1 cellular context compared by ENCODE assay signal in genomic region chr15:83983634-83984458, GRCh38.
TF ChIP-seq lines count a peak whose summit lies in the region.

No MANE protein-coding gene starts in this region.

TF ChIP-seq in GM12878, 131 proteins besides CTCF, POLR2A, EP300 and RAD21 (continued from another document):
- TF ChIP-seq, protein P1, sequence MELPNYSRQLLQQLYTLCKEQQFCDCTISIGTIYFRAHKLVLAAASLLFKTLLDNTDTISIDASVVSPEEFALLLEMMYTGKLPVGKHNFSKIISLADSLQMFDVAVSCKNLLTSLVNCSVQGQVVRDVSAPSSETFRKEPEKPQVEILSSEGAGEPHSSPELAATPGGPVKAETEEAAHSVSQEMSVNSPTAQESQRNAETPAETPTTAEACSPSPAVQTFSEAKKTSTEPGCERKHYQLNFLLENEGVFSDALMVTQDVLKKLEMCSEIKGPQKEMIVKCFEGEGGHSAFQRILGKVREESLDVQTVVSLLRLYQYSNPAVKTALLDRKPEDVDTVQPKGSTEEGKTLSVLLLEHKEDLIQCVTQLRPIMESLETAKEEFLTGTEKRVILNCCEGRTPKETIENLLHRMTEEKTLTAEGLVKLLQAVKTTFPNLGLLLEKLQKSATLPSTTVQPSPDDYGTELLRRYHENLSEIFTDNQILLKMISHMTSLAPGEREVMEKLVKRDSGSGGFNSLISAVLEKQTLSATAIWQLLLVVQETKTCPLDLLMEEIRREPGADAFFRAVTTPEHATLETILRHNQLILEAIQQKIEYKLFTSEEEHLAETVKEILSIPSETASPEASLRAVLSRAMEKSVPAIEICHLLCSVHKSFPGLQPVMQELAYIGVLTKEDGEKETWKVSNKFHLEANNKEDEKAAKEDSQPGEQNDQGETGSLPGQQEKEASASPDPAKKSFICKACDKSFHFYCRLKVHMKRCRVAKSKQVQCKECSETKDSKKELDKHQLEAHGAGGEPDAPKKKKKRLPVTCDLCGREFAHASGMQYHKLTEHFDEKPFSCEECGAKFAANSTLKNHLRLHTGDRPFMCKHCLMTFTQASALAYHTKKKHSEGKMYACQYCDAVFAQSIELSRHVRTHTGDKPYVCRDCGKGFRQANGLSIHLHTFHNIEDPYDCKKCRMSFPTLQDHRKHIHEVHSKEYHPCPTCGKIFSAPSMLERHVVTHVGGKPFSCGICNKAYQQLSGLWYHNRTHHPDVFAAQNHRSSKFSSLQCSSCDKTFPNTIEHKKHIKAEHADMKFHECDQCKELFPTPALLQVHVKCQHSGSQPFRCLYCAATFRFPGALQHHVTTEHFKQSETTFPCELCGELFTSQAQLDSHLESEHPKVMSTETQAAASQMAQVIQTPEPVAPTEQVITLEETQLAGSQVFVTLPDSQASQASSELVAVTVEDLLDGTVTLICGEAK (IDR thresholded peaks at IDR 0.05; ENCODE audit: borderline replicate concordance), result no peak
- TF ChIP-seq ATF7 (IDR thresholded peaks at IDR 0.05; ENCODE audit: low read depth) (peak; percentile 93), POLR2AphosphoS5 (IDR thresholded peaks at IDR 0.05; ENCODE audit: low read length) (peak; percentile 44; the same call in 1 of the 2 replicates), CBFB (IDR thresholded peaks at IDR 0.05; ENCODE audit: low read depth) (no peak), RBBP5 (conservative IDR thresholded peaks at IDR 0.05) (no peak), NR2F1 (conservative IDR thresholded peaks at IDR 0.05) (no peak), KAT2A (conservative IDR thresholded peaks at IDR 0.05; ENCODE audit: control insufficient read depth, low read depth, low read length) (no peak), MTA2 (IDR thresholded peaks at IDR 0.05; ENCODE audit: low read depth) (no peak), SUZ12 (IDR thresholded peaks at IDR 0.05; ENCODE audit: unreplicated experiment) (no peak), YY1 (IDR thresholded peaks at IDR 0.05; ENCODE audit: low read depth, low read length) (no peak), TBL1XR1 (IDR thresholded peaks at IDR 0.05; ENCODE audit: low read depth, low read length) (no peak), POU2F2 (IDR thresholded peaks at IDR 0.05; ENCODE audit: borderline replicate concordance, low read depth, low read length) (peak; percentile 94), ATF2 (IDR thresholded peaks at IDR 0.05; ENCODE audit: low read length) (peak; percentile 80), MEF2A (IDR thresholded peaks at IDR 0.05; ENCODE audit: insufficient read depth, low read depth, low read length) (peak; percentile 74; the same call in 1 of the 2 replicates), FOXM1 (IDR thresholded peaks at IDR 0.05; ENCODE audit: low read depth, low read length) (no peak), MYC (IDR thresholded peaks at IDR 0.05; ENCODE audit: insufficient read depth, insufficient read length, insufficient replicate concordance, low read length, severe bottlenecking) (no peak)
- TF ChIP-seq, protein P2, sequence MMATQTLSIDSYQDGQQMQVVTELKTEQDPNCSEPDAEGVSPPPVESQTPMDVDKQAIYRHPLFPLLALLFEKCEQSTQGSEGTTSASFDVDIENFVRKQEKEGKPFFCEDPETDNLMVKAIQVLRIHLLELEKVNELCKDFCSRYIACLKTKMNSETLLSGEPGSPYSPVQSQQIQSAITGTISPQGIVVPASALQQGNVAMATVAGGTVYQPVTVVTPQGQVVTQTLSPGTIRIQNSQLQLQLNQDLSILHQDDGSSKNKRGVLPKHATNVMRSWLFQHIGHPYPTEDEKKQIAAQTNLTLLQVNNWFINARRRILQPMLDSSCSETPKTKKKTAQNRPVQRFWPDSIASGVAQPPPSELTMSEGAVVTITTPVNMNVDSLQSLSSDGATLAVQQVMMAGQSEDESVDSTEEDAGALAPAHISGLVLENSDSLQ (IDR thresholded peaks at IDR 0.05), result peak; percentile 75
- TF ChIP-seq, protein P3, sequence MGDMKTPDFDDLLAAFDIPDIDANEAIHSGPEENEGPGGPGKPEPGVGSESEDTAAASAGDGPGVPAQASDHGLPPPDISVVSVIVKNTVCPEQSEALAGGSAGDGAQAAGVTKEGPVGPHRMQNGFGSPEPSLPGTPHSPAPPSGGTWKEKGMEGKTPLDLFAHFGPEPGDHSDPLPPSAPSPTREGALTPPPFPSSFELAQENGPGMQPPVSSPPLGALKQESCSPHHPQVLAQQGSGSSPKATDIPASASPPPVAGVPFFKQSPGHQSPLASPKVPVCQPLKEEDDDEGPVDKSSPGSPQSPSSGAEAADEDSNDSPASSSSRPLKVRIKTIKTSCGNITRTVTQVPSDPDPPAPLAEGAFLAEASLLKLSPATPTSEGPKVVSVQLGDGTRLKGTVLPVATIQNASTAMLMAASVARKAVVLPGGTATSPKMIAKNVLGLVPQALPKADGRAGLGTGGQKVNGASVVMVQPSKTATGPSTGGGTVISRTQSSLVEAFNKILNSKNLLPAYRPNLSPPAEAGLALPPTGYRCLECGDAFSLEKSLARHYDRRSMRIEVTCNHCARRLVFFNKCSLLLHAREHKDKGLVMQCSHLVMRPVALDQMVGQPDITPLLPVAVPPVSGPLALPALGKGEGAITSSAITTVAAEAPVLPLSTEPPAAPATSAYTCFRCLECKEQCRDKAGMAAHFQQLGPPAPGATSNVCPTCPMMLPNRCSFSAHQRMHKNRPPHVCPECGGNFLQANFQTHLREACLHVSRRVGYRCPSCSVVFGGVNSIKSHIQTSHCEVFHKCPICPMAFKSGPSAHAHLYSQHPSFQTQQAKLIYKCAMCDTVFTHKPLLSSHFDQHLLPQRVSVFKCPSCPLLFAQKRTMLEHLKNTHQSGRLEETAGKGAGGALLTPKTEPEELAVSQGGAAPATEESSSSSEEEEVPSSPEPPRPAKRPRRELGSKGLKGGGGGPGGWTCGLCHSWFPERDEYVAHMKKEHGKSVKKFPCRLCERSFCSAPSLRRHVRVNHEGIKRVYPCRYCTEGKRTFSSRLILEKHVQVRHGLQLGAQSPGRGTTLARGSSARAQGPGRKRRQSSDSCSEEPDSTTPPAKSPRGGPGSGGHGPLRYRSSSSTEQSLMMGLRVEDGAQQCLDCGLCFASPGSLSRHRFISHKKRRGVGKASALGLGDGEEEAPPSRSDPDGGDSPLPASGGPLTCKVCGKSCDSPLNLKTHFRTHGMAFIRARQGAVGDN (IDR thresholded peaks at IDR 0.05), result peak; percentile 71; the same call in 1 of the 2 replicates
